23 cellular contexts compared by ENCODE assay signal in the genomic region with DNA sequence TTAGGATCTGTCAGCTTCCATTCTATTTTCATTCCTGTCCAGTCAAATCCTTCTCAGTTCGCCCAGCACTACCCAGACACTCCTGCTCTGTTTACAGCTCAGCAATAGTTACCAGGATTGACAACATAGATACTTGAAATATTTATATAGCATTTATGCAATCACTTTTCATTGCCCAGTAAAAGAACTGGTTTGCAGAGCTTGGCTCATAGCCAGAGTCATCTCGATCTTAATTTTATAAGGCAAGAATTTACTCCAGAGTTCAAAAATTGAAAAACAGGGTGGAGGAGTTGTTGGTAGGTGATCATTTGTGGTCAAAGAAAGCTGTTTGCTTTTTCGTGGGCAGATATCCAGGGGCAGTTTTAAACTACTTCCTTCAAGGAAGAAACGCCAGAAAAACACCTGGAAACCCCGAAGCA. TPM values are rescaled to one million over a fixed set of nuclear protein-coding genes. Genes with fewer than 3 reads are reported as not detected.
DNase-seq lines count a peak whose midpoint lies in the region; ATAC-seq and TF ChIP-seq lines count a peak whose summit lies in the region.
"Had no signal": no experiment of that assay in that cellular context is flagged by ENCODE, and none has a peak within 500 bp of the region (broad histone marks: within the 10 kb centered on the region; RNA-seq: fewer than 3 reads in every experiment).

No MANE protein-coding gene starts in this region.

- no peaks in the 10 kb centered on the region for H3K9me3 ChIP-seq in mammary epithelial cell (replicated peaks; ENCODE audit: insufficient read depth, low read length)
- H3K9me3 ChIP-seq in breast epithelium = no peaks in the 10 kb centered on the region
- H3K9me3 ChIP-seq in OCI-LY1 (ENCODE audit: low read length) = no peaks in the 10 kb centered on the region
- no peaks in the 10 kb centered on the region for H3K9me3 ChIP-seq in left lung
- no peaks in the 10 kb centered on the region for H3K9me3 ChIP-seq in ovary
- no peaks in the 10 kb centered on the region for H3K9me3 ChIP-seq in thyroid gland
- H3K9me3 ChIP-seq in spleen = no peaks in the 10 kb centered on the region

- H3K79me2 ChIP-seq in mammary epithelial cell (ENCODE audit: insufficient read depth, low read length) = no peaks in the 10 kb centered on the region
- H3K79me2 ChIP-seq in OCI-LY1 (ENCODE audit: insufficient read depth, low read length) = no peaks in the 10 kb centered on the region

- DNase-seq in mammary epithelial cell (peak; percentile 4), breast epithelium (ENCODE audit: low spot score in 2 of 2) (no peak), left lung (no peak), ureter (ENCODE audit: low spot score) (peak; percentile 75), ovary (no peak), thyroid gland (no peak), spleen (no peak)
- DNase-seq: ACHN; activated B cell treated with CpG ODN at 0.5 μM for 24 hours; activated CD4-positive, alpha-beta memory T cell treated with anti-CD3 and anti-CD28 coated beads for 36 hours; activated gamma-delta T cell treated with Interleukin-2 at 50 U/mL for 16 hours; activated T-cell treated with anti-CD3 and anti-CD28 coated beads for 4 hours; GDM1; MM.1S; NCI-H187 treated with DMSO at 0.1 percent for 48 hours; NCI-H446 treated with DMSO at 0.1 percent for 48 hours; nephron progenitor cell; RPMI8226; substantia nigra; T1000 had no signal

- no TSS peak for BruUV-seq in mammary epithelial cell (replicated peaks; lab: Mats Ljungman, UMichigan)

- in situ Hi-C loops in mammary epithelial cell (cut with MboI; ENCODE audit: low sequenced_read_pairs in 2 of 2) = no loop called here

- no peaks in the 10 kb centered on the region for H4K20me1 ChIP-seq in mammary epithelial cell (ENCODE audit: insufficient read depth, low read length)
- H4K20me1 ChIP-seq in OCI-LY1 (ENCODE audit: insufficient read depth, low read length) = no peaks in the 10 kb centered on the region
- H4K20me1 ChIP-seq: BLaER1 had no signal

- 13% methylated on average over 5 of the region's 5 CpGs for WGBS in mammary epithelial cell (ENCODE audit: low coverage, missing lambda C conversion rate)
- WGBS in ovary, 3 donors = 16 to 30% (median 18%) methylated on average over 5 of the region's 5 CpGs
- 48 to 50% methylated on average over 5 of the region's 5 CpGs for WGBS in thyroid gland, 2 donors
- WGBS in spleen, 5 donors = 39 to 52% (median 43%) methylated on average over 5 of the region's 5 CpGs

- H3K9ac ChIP-seq in mammary epithelial cell (ENCODE audit: insufficient read depth, low read length) = no peak overlapping the region
- H3K9ac ChIP-seq in OCI-LY1 (ENCODE audit: low read length) = no peak overlapping the region; the same call in 1 of the 2 replicates
- H3K9ac ChIP-seq: BLaER1 had no signal

- H2AFZ ChIP-seq in mammary epithelial cell (ENCODE audit: low read depth, low read length) (no peak overlapping the region), OCI-LY1 (ENCODE audit: low read length) (no peak overlapping the region)

- H3K4me1 ChIP-seq in mammary epithelial cell (ENCODE audit: insufficient read depth, low read length) = no peaks in the 10 kb centered on the region
- no peaks in the 10 kb centered on the region for H3K4me1 ChIP-seq in breast epithelium
- H3K4me1 ChIP-seq in OCI-LY1 (ENCODE audit: insufficient read depth, low read length, severe bottlenecking) = peaks cover 25% of the 10 kb centered on the region
- H3K4me1 ChIP-seq in left lung = no peaks in the 10 kb centered on the region
- H3K4me1 ChIP-seq in ovary (ENCODE audit: insufficient read depth) = no peaks in the 10 kb centered on the region
- no peaks in the 10 kb centered on the region for H3K4me1 ChIP-seq in thyroid gland
- H3K4me1 ChIP-seq in spleen = no peaks in the 10 kb centered on the region
- H3K4me1 ChIP-seq: BLaER1 had no signal

- ATAC-seq in left lung = peak; percentile 94

- CTCF ChIA-PET in mammary epithelial cell (lab: Charles Lee; ENCODE audit: low non-redundant PET) = no interaction called here

- intact Hi-C loops in mammary epithelial cell (cut with micrococcal nuclease) = no loop called here
- intact Hi-C loops in breast epithelium (cut with DNase I; ENCODE audit: low total_unique reads) = no loop called here
- intact Hi-C loops in left lung (cut with DNase I) = no loop called here
- intact Hi-C loops in ovary (cut with DNase I) = no loop called here
- intact Hi-C loops in thyroid gland (cut with DNase I) = no loop called here
- intact Hi-C loops in spleen (cut with DNase I; ENCODE audit: low total_unique reads) = no loop called here

- H3K27ac ChIP-seq in mammary epithelial cell (ENCODE audit: insufficient read depth, low read depth, low read length) = no peak overlapping the region
- H3K27ac ChIP-seq in breast epithelium = no peak overlapping the region
- H3K27ac ChIP-seq in OCI-LY1 (ENCODE audit: low read depth, low read length, poor library complexity, severe bottlenecking) = peak overlapping the region; percentile 52
- no peak overlapping the region for H3K27ac ChIP-seq in left lung
- no peak overlapping the region for H3K27ac ChIP-seq in ovary
- H3K27ac ChIP-seq in thyroid gland = no peak overlapping the region
- no peak overlapping the region for H3K27ac ChIP-seq in spleen
- H3K27ac ChIP-seq: BLaER1 had no signal

- no peak for TF ChIP-seq CTCF in mammary epithelial cell (conservative IDR thresholded peaks at IDR 0.05 in 1 of 2, IDR thresholded peaks at IDR 0.05 in 1 of 2; ENCODE audit: extremely low read depth in 1 of 2, insufficient read depth in 1 of 2, low read depth in 1 of 2, low read length in 2 of 2)
- TF ChIP-seq CTCF in breast epithelium (IDR thresholded peaks at IDR 0.05) = no peak
- no peak for TF ChIP-seq CTCF in OCI-LY1 (IDR thresholded peaks at IDR 0.05; ENCODE audit: low read length)
- TF ChIP-seq CTCF in left lung (IDR thresholded peaks at IDR 0.05) = no peak
- TF ChIP-seq CTCF in ovary (IDR thresholded peaks at IDR 0.05) = no peak
- TF ChIP-seq CTCF in thyroid gland (IDR thresholded peaks at IDR 0.05) = no peak
- no peak for TF ChIP-seq CTCF in spleen (IDR thresholded peaks at IDR 0.05 in 8 of 11, conservative IDR thresholded peaks at IDR 0.05 in 3 of 11)

- H3K27me3 ChIP-seq in mammary epithelial cell (ENCODE audit: insufficient read depth, low read length) (peaks cover 4% of the 10 kb centered on the region), breast epithelium (peaks cover 0 to 10% of the 10 kb centered on the region in 2 donors), OCI-LY1 (ENCODE audit: insufficient read depth, low read length) (no peaks in the 10 kb centered on the region), left lung (peaks cover 0 to 3% of the 10 kb centered on the region in 2 donors), ovary (no peaks in the 10 kb centered on the region), thyroid gland (no peaks in the 10 kb centered on the region), spleen (replicated peaks in 1 of 7) (peaks cover 0 to 38% (median 0%) of the 10 kb centered on the region in 7 donors)
- H3K27me3 ChIP-seq: BLaER1 had no signal

- no peaks in the 10 kb centered on the region for H3K9me2 ChIP-seq in OCI-LY1 (ENCODE audit: low read depth, low read length)

- TF ChIP-seq POLR2A in breast epithelium (IDR thresholded peaks at IDR 0.05) (no peak), ovary (IDR thresholded peaks at IDR 0.05) (no peak), thyroid gland (IDR thresholded peaks at IDR 0.05) (no peak), spleen (IDR thresholded peaks at IDR 0.05) (no peak)

- H3K4me3 ChIP-seq in mammary epithelial cell (replicated peaks in 1 of 3; ENCODE audit: insufficient read depth in 1 of 3, low read depth in 2 of 3, low read length in 3 of 3) = no peak overlapping the region
- H3K4me3 ChIP-seq in breast epithelium = no peak overlapping the region
- H3K4me3 ChIP-seq in OCI-LY1 (ENCODE audit: low read depth, low read length, poor library complexity, severe bottlenecking) = no peak overlapping the region
- no peak overlapping the region for H3K4me3 ChIP-seq in left lung
- no peak overlapping the region for H3K4me3 ChIP-seq in ovary
- H3K4me3 ChIP-seq in thyroid gland (replicated peaks in 1 of 3) = no peak overlapping the region
- no peak overlapping the region for H3K4me3 ChIP-seq in spleen
- H3K4me3 ChIP-seq: BLaER1 had no signal

- dilution Hi-C loops in mammary epithelial cell (cut with HindIII; ENCODE audit: low sequenced_read_pairs) = no loop called here

- no peaks in the 10 kb centered on the region for H3F3A ChIP-seq in OCI-LY1 (ENCODE audit: insufficient read depth, low read length)

- H3K4me2 ChIP-seq in mammary epithelial cell (ENCODE audit: insufficient read depth, low read depth, low read length) = no peak overlapping the region
- H3K4me2 ChIP-seq in OCI-LY1 (ENCODE audit: low read length) = peak overlapping the region; percentile 14; the same call in 1 of the 2 replicates
- H3K4me2 ChIP-seq: BLaER1 had no signal

- no peaks in the 10 kb centered on the region for H3K36me3 ChIP-seq in mammary epithelial cell (ENCODE audit: insufficient read depth, low read length)
- no peaks in the 10 kb centered on the region for H3K36me3 ChIP-seq in breast epithelium
- peaks cover 6% of the 10 kb centered on the region; the same call in 1 of the 2 replicates for H3K36me3 ChIP-seq in OCI-LY1 (ENCODE audit: insufficient read depth, low read length)
- no peaks in the 10 kb centered on the region for H3K36me3 ChIP-seq in left lung
- H3K36me3 ChIP-seq in ovary = no peaks in the 10 kb centered on the region
- no peaks in the 10 kb centered on the region for H3K36me3 ChIP-seq in thyroid gland
- H3K36me3 ChIP-seq in spleen = no peaks in the 10 kb centered on the region
- H3K36me3 ChIP-seq: BLaER1 had no signal

- no peak for TF ChIP-seq EP300 in ovary (IDR thresholded peaks at IDR 0.05)

RNA-seq across cellular contexts. Expression of a gene that starts 9.0 kb away (rescaled TPM):
- total RNA-seq in mammary epithelial cell (under 1 TPM in 1 of 2 donors, not detected in 1; under 0.01 TPM), breast epithelium (10 to 100 TPM in 1 of 3 donors, 1 to 10 TPM in 1, under 1 TPM in 1; 0.98 to 25.3 (median 2.6) TPM), left lung (10 to 100 TPM in 1 of 2 donors, 1 to 10 TPM in 1; 8.9 to 10.5 TPM), ureter (108 TPM), ovary (10 to 100 TPM in 1 of 7 donors, 1 to 10 TPM in 5, under 1 TPM in 1; 0.56 to 10.1 (median 2.3) TPM), thyroid gland (under 1 TPM in 3 of 4 donors, not detected in 1; 0.13 to 0.45 (median 0.15) TPM), spleen (under 1 TPM in 5 of 7 donors, not detected in 2; 0.06 to 0.33 (median 0.23) TPM)
- polyA plus RNA-seq in mammary epithelial cell (not detected), ovary (1 to 10 TPM; 7.8 to 7.9 TPM), spleen (under 1 TPM in 2 of 3 donors, not detected in 1; 0.10 to 0.27 TPM)
- polyA minus RNA-seq in mammary epithelial cell = not detected
- total RNA-seq: activated CD4-positive, alpha-beta memory T cell treated with anti-CD3 and anti-CD28 coated beads for 36 hours; glomerular endothelial cell had no signal

Comparison
In these comparisons a context has a peak if more than half of its experiments do, and no peak if none do; other contexts are left out.
1. DNase-seq: peak in mammary epithelial cell (single experiment) and ureter (single experiment); none in breast epithelium (0 of 2), left lung (0 of 2), ovary (0 of 5), thyroid gland (0 of 2) and spleen (single experiment).